1 cellular context compared by ENCODE assay signal in the genomic region with DNA sequence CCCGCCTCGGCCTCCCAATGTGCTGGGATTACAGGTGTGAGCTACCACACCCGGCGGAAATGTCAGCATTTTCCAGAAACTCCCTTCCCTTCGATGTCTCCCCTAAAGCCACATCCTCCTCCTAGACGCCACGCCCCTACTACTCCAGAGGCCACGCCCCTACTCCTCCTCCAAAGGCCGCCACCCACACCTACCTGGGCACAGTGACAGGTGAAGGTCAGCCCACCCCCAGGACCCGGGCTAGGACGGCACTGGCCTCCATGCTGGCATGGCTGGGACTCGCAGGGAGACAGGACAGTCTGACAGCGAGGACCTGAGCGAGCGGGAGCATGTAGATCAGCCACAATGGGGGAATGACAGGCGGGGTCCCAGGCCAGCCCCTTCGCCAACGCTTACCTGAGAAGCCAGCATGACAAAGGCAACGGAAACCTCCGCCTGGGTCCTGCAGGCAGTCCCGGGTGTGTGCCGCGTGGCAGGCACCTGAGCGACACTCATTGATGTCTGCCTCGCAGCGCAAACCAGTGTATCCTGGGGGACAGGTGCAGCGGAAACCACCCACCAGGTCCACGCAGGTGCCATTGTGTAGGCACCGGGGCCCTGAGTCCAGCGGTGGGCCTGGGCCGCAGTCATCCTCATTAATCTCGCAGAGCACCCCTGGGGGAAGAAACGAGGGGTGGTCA.
TF ChIP-seq lines count a peak whose summit lies in the region.

No MANE protein-coding gene starts in this region.

TF ChIP-seq in WTC11, 78 proteins besides CTCF, POLR2A, EP300 and RAD21 (continued from another document):
- TF ChIP-seq, protein P1, sequence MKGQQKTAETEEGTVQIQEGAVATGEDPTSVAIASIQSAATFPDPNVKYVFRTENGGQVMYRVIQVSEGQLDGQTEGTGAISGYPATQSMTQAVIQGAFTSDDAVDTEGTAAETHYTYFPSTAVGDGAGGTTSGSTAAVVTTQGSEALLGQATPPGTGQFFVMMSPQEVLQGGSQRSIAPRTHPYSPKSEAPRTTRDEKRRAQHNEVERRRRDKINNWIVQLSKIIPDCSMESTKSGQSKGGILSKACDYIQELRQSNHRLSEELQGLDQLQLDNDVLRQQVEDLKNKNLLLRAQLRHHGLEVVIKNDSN (CRISPR knock-in tag; IDR thresholded peaks at IDR 0.05), result no peak
- TF ChIP-seq FOXK1 (CRISPR knock-in tag; IDR thresholded peaks at IDR 0.05) (no peak), ATF1 (CRISPR knock-in tag; IDR thresholded peaks at IDR 0.05) (no peak), ZNF423 (CRISPR knock-in tag; IDR thresholded peaks at IDR 0.05) (no peak), RORB (CRISPR knock-in tag; IDR thresholded peaks at IDR 0.05) (no peak), TP53 (CRISPR knock-in tag; IDR thresholded peaks at IDR 0.05) (no peak), ZNF232 (CRISPR knock-in tag; IDR thresholded peaks at IDR 0.05) (no peak), KAT7 (CRISPR knock-in tag; IDR thresholded peaks at IDR 0.05; ENCODE audit: borderline replicate concordance) (no peak)
- TF ChIP-seq, protein P2, sequence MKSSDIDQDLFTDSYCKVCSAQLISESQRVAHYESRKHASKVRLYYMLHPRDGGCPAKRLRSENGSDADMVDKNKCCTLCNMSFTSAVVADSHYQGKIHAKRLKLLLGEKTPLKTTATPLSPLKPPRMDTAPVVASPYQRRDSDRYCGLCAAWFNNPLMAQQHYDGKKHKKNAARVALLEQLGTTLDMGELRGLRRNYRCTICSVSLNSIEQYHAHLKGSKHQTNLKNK (CRISPR knock-in tag; IDR thresholded peaks at IDR 0.05), result no peak
- TF ChIP-seq, protein P3, sequence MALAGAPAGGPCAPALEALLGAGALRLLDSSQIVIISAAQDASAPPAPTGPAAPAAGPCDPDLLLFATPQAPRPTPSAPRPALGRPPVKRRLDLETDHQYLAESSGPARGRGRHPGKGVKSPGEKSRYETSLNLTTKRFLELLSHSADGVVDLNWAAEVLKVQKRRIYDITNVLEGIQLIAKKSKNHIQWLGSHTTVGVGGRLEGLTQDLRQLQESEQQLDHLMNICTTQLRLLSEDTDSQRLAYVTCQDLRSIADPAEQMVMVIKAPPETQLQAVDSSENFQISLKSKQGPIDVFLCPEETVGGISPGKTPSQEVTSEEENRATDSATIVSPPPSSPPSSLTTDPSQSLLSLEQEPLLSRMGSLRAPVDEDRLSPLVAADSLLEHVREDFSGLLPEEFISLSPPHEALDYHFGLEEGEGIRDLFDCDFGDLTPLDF (CRISPR knock-in tag; IDR thresholded peaks at IDR 0.05), result no peak
- TF ChIP-seq, protein P4, sequence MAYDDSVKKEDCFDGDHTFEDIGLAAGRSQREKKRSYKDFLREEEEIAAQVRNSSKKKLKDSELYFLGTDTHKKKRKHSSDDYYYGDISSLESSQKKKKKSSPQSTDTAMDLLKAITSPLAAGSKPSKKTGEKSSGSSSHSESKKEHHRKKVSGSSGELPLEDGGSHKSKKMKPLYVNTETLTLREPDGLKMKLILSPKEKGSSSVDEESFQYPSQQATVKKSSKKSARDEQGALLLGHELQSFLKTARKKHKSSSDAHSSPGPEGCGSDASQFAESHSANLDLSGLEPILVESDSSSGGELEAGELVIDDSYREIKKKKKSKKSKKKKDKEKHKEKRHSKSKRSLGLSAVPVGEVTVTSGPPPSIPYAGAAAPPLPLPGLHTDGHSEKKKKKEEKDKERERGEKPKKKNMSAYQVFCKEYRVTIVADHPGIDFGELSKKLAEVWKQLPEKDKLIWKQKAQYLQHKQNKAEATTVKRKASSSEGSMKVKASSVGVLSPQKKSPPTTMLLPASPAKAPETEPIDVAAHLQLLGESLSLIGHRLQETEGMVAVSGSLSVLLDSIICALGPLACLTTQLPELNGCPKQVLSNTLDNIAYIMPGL (CRISPR knock-in tag; IDR thresholded peaks at IDR 0.05), result no peak
- TF ChIP-seq, protein P5, sequence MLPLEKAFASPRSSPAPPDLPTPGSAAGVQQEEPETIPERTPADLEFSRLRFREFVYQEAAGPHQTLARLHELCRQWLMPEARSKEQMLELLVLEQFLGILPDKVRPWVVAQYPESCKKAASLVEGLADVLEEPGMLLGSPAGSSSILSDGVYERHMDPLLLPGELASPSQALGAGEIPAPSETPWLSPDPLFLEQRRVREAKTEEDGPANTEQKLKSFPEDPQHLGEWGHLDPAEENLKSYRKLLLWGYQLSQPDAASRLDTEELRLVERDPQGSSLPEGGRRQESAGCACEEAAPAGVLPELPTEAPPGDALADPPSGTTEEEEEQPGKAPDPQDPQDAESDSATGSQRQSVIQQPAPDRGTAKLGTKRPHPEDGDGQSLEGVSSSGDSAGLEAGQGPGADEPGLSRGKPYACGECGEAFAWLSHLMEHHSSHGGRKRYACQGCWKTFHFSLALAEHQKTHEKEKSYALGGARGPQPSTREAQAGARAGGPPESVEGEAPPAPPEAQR (CRISPR knock-in tag; IDR thresholded peaks at IDR 0.05), result no peak
- TF ChIP-seq, protein P6, sequence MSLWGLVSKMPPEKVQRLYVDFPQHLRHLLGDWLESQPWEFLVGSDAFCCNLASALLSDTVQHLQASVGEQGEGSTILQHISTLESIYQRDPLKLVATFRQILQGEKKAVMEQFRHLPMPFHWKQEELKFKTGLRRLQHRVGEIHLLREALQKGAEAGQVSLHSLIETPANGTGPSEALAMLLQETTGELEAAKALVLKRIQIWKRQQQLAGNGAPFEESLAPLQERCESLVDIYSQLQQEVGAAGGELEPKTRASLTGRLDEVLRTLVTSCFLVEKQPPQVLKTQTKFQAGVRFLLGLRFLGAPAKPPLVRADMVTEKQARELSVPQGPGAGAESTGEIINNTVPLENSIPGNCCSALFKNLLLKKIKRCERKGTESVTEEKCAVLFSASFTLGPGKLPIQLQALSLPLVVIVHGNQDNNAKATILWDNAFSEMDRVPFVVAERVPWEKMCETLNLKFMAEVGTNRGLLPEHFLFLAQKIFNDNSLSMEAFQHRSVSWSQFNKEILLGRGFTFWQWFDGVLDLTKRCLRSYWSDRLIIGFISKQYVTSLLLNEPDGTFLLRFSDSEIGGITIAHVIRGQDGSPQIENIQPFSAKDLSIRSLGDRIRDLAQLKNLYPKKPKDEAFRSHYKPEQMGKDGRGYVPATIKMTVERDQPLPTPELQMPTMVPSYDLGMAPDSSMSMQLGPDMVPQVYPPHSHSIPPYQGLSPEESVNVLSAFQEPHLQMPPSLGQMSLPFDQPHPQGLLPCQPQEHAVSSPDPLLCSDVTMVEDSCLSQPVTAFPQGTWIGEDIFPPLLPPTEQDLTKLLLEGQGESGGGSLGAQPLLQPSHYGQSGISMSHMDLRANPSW (CRISPR knock-in tag; conservative IDR thresholded peaks at IDR 0.05; ENCODE audit: low read depth), result no peak
- TF ChIP-seq, protein P7, sequence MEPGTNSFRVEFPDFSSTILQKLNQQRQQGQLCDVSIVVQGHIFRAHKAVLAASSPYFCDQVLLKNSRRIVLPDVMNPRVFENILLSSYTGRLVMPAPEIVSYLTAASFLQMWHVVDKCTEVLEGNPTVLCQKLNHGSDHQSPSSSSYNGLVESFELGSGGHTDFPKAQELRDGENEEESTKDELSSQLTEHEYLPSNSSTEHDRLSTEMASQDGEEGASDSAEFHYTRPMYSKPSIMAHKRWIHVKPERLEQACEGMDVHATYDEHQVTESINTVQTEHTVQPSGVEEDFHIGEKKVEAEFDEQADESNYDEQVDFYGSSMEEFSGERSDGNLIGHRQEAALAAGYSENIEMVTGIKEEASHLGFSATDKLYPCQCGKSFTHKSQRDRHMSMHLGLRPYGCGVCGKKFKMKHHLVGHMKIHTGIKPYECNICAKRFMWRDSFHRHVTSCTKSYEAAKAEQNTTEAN (CRISPR knock-in tag; IDR thresholded peaks at IDR 0.05), result no peak
TF ChIP-seq in WTC11: peak in this region for 0.
